Comparison of ENCODE assay signal across 8 cellular contexts in genomic region chr17:65558683-65559311, GRCh38. TPM values are rescaled to one million over a fixed set of nuclear protein-coding genes. Genes with fewer than 3 reads are reported as not detected.
DNase-seq lines count a peak whose midpoint lies in the region; ATAC-seq and TF ChIP-seq lines count a peak whose summit lies in the region.
"Had no signal": no experiment of that assay in that cellular context is flagged by ENCODE, and none has a peak within 500 bp of the region (broad histone marks: within the 10 kb centered on the region; RNA-seq: fewer than 3 reads in every experiment).

No MANE protein-coding gene starts in this region.

- no peak overlapping the region for H4K8ac ChIP-seq in H9 (replicated peaks; ENCODE audit: insufficient read length, low read depth, low read length)

- no peak overlapping the region for H2BK5ac ChIP-seq in H9 (ENCODE audit: insufficient read length, low read length)

- H3K27me3 Mint-ChIP-seq in H9 (ENCODE audit: low read depth) (peaks cover 17% of the 10 kb centered on the region), T-cell (peaks cover 0 to 3% of the 10 kb centered on the region in 2 donors)

- H3K23ac ChIP-seq in H9 (ENCODE audit: insufficient read length, low read depth, low read length) = no peak overlapping the region

- H3K9me3 Mint-ChIP-seq in H9 (no peaks in the 10 kb centered on the region), T-cell (no peaks in the 10 kb centered on the region)
- H3K9me3 Mint-ChIP-seq in stimulated activated effector memory CD8-positive, alpha-beta T cell treated with anti-CD3 and anti-CD28 coated beads, Interleukin-12 subunit alpha, Interleukin-12 subunit beta, amount 100 ng/mL, for 72 hours = no peaks in the 10 kb centered on the region

- no peak overlapping the region for H2AFZ ChIP-seq in H9 (ENCODE audit: low read length)

- no peak overlapping the region for H3K18ac ChIP-seq in H9 (ENCODE audit: insufficient read length, low read depth, low read length)

- no peak overlapping the region for H4K5ac ChIP-seq in H9 (ENCODE audit: insufficient read length, low read depth, low read length)

- H3K27me3 ChIP-seq in H9 (ENCODE audit: insufficient read depth, low read length) (no peaks in the 10 kb centered on the region; the same call in 1 of the 2 replicates), iPS DF 6.9 (ENCODE audit: control insufficient read depth, insufficient read depth, low read length) (no peaks in the 10 kb centered on the region)

- H4K20me1 ChIP-seq in H9 (ENCODE audit: control insufficient read depth, insufficient read depth, insufficient read length) = no peaks in the 10 kb centered on the region

- no peak overlapping the region for H3K56ac ChIP-seq in H9 (ENCODE audit: insufficient read length, low read depth, low read length)

- H3K9ac ChIP-seq in H9 (ENCODE audit: extremely low read depth, insufficient read length, low read length) = peak overlapping the region; percentile 52

- no peak overlapping the region for H2BK12ac ChIP-seq in H9 (ENCODE audit: insufficient read length, low read depth, low read length)

- H3K9me3 ChIP-seq in H9 (ENCODE audit: control insufficient read depth, low read depth, low read length) (no peaks in the 10 kb centered on the region), iPS DF 6.9 (ENCODE audit: control insufficient read depth, insufficient read depth, low read length) (no peaks in the 10 kb centered on the region)

- H3K4me1 ChIP-seq in H9 (ENCODE audit: insufficient read depth, low read length) = peaks cover 13% of the 10 kb centered on the region; the same call in 1 of the 2 replicates
- peaks cover 8% of the 10 kb centered on the region for H3K4me1 ChIP-seq in iPS DF 6.9 (ENCODE audit: control insufficient read depth, insufficient read depth, low read length)

- H3K79me2 ChIP-seq in H9 (ENCODE audit: insufficient read depth, low read length) = peaks cover 12% of the 10 kb centered on the region; the same call in 1 of the 2 replicates

- peaks cover 17% of the 10 kb centered on the region for H3K79me1 ChIP-seq in H9 (ENCODE audit: insufficient read depth, low read depth, low read length, poor library complexity, severe bottlenecking)

- peaks cover 0 to 3% (median 2%) of the 10 kb centered on the region in 3 experiments; a peak in 4 of 7 replicates for H3K36me3 Mint-ChIP-seq in H9 (ENCODE audit: insufficient read depth in 1 of 3, low read depth in 3 of 3)
- no peaks in the 10 kb centered on the region for H3K36me3 Mint-ChIP-seq in T-cell
- no peaks in the 10 kb centered on the region for H3K36me3 Mint-ChIP-seq in stimulated activated effector memory CD8-positive, alpha-beta T cell treated with anti-CD3 and anti-CD28 coated beads, Interleukin-12 subunit alpha, Interleukin-12 subunit beta, amount 100 ng/mL, for 72 hours

- H3K14ac ChIP-seq in H9 (ENCODE audit: insufficient read depth, low read length) = no peak overlapping the region

- H2BK15ac ChIP-seq in H9 (ENCODE audit: low read depth, low read length) = no peak overlapping the region

- H3K4me3 ChIP-seq in iPS DF 6.9 (ENCODE audit: low read length) = peak overlapping the region; percentile 95; the same call in 1 of the 2 replicates

- DNase-seq in H9 = no peak
- peak in 2 of 34 experiments; percentile 11 to 37 for DNase-seq in T-cell
- DNase-seq in iPS DF 6.9 (ENCODE audit: low read depth, low spot score) = no peak
- DNase-seq in stimulated activated effector memory CD8-positive, alpha-beta T cell treated with anti-CD3 and anti-CD28 coated beads, Interleukin-12 subunit alpha, Interleukin-12 subunit beta, amount 100 ng/mL, for 72 hours (ENCODE audit: low spot score in 2 of 2) = no peak
- no peak for DNase-seq in effector CD8-positive, alpha-beta T cell (lab: John Stamatoyannopoulos, UW)
- DNase-seq in AML-193 (lab: John Stamatoyannopoulos, UW) = no peak
- no peak for DNase-seq in AG08395 (ENCODE audit: low spot score)
- DNase-seq: T1000 had no signal

- H3K36me3 ChIP-seq in iPS DF 6.9 (ENCODE audit: control insufficient read depth, insufficient read depth, low read length) = peaks cover 4% of the 10 kb centered on the region; the same call in 1 of the 2 replicates

- no peak overlapping the region for H2AK5ac ChIP-seq in H9 (ENCODE audit: insufficient read length, low read length)

- H3K4me1 Mint-ChIP-seq in H9 (peaks cover 10 to 11% of the 10 kb centered on the region in 2 experiments), T-cell (peaks cover 22 to 29% (median 25%) of the 10 kb centered on the region in 3 donors)
- H3K4me1 Mint-ChIP-seq in stimulated activated effector memory CD8-positive, alpha-beta T cell treated with anti-CD3 and anti-CD28 coated beads, Interleukin-12 subunit alpha, Interleukin-12 subunit beta, amount 100 ng/mL, for 72 hours = peaks cover 24% of the 10 kb centered on the region

- peak overlapping the region; percentile 76 for H3K4me2 ChIP-seq in H9 (ENCODE audit: insufficient read depth, insufficient read length, low read length)

- no peak overlapping the region for H4K91ac ChIP-seq in H9 (ENCODE audit: insufficient read length, low read depth, low read length)

- no peak overlapping the region for H3K4ac ChIP-seq in H9 (ENCODE audit: low read depth, low read length)

- TF ChIP-seq CTCF in H9 (conservative IDR thresholded peaks at IDR 0.05) = no peak

- no peak overlapping the region for H3T11ph ChIP-seq in H9 (ENCODE audit: low read length)

- no peak overlapping the region for H2BK20ac ChIP-seq in H9 (ENCODE audit: low read depth, low read length, poor library complexity, severe bottlenecking)

- no CpG with 5 or more reads among the region's 22 CpGs for WGBS in H9 (ENCODE audit: extremely low coverage, insufficient read length, low lambda C conversion rate)
- no CpG with 5 or more reads among the region's 22 CpGs for WGBS in iPS DF 6.9 (ENCODE audit: insufficient coverage, insufficient read length)

- peak overlapping the region in 2 of 3 experiments; percentile 10 to 95; a peak in 3 of 7 replicates for H3K27ac Mint-ChIP-seq in H9
- H3K27ac Mint-ChIP-seq in T-cell = peak overlapping the region; percentile 80 to 90
- H3K27ac Mint-ChIP-seq in stimulated activated effector memory CD8-positive, alpha-beta T cell treated with anti-CD3 and anti-CD28 coated beads, Interleukin-12 subunit alpha, Interleukin-12 subunit beta, amount 100 ng/mL, for 72 hours = no peak overlapping the region

- CTCF ChIA-PET in T-cell (lab: Charles Lee) = interaction anchor here (0.5 to 0.9 kb wide), 5 partner anchors 19 to 1133 kb away, joined by 3 to 7 read pairs (median 4); no protein-coding TSS in a partner anchor

- no peak overlapping the region for H3K4me3 Mint-ChIP-seq in H9
- H3K4me3 Mint-ChIP-seq in T-cell = no peak overlapping the region
- H3K4me3 Mint-ChIP-seq in stimulated activated effector memory CD8-positive, alpha-beta T cell treated with anti-CD3 and anti-CD28 coated beads, Interleukin-12 subunit alpha, Interleukin-12 subunit beta, amount 100 ng/mL, for 72 hours = peak overlapping the region; percentile 73

- no peak overlapping the region for H2BK120ac ChIP-seq in H9 (ENCODE audit: low read depth, low read length, poor library complexity, severe bottlenecking)

- peaks cover 25% of the 10 kb centered on the region for H3K23me2 ChIP-seq in H9 (ENCODE audit: insufficient read length, low read depth, low read length, poor library complexity, severe bottlenecking)

- POLR2A ChIA-PET in T-cell (lab: Charles Lee) = no interaction called here

- ATAC-seq in T-cell (replicated peaks in 1 of 4) = no peak
- no peak for ATAC-seq in stimulated activated effector memory CD8-positive, alpha-beta T cell treated with anti-CD3 and anti-CD28 coated beads, Interleukin-12 subunit alpha, Interleukin-12 subunit beta, amount 100 ng/mL, for 72 hours

- H3K27ac ChIP-seq in H9 (ENCODE audit: insufficient read length, low read depth, low read length) (no peak overlapping the region), iPS DF 6.9 (ENCODE audit: low read length) (no peak overlapping the region)

RNA-seq across cellular contexts. Expression of gene AXIN2, which starts 2.7 kb away (rescaled TPM):
- total RNA-seq in H9 (2021) = 35.0 and 35.6 TPM in 2 replicates
- total RNA-seq in T-cell = 10 to 100 TPM; 35.8 to 44.9 (median 40.2) TPM
